In genomic region chr3:17946619-17947018, GRCh38 we compare ENCODE assay signal across 21 cellular contexts.
DNase-seq lines count a peak whose midpoint lies in the region; ATAC-seq, FAIRE-seq and TF ChIP-seq lines count a peak whose summit lies in the region.
"Had no signal": no experiment of that assay in that cellular context is flagged by ENCODE, and none has a peak within 500 bp of the region (broad histone marks: within the 10 kb centered on the region; RNA-seq: fewer than 3 reads in every experiment).

No MANE protein-coding gene starts in this region.

- under 1% methylated on average over 6 of the region's 6 CpGs for WGBS in K562 (ENCODE audit: insufficient coverage, low coverage, missing lambda C conversion rate)

- H3K27ac ChIP-seq in K562 (ENCODE audit: extremely low read depth, low read depth, low read length): no peak overlapping the region

- no peak for TF ChIP-seq POLR2A in K562 (conservative IDR thresholded peaks at IDR 0.05)

- no peak for FAIRE-seq in K562 (lab: Jason Lieb, UNC)
- FAIRE-seq: GM12891, HTR-8/SVneo had no signal

- no peaks in the 10 kb centered on the region for H3K9me1 ChIP-seq in K562 (ENCODE audit: control insufficient read depth, insufficient read depth, low read length)

- DNase-seq in Jurkat, Clone E6-1 (ENCODE audit: low read depth, low spot score): peak; percentile 91
- peak in 2 of 4 experiments; percentile 38 to 72 for DNase-seq in K562 (ENCODE audit: extremely low read depth in 1 of 4, low spot score in 3 of 4)
- DNase-seq in retina: peak; percentile 44
- DNase-seq in KBM-7: no peak
- no peak for DNase-seq in NCI-H146 treated with DMSO at 0.1 percent for 48 hours (lab: John Stamatoyannopoulos, UW; ENCODE audit: unreplicated experiment)
- DNase-seq in central memory CD4-positive, alpha-beta T cell: no peak
- DNase-seq: Caco-2; CD4-positive, CD25-positive, alpha-beta regulatory T cell; DMS 273 treated with DMSO at 0.1 percent for 48 hours; DMS79 treated with DMSO at 0.1 percent for 48 hours; HCEC 1CT; NCI-H1105; NCI-H146; NCI-H2029 treated with DMSO at 0.1 percent for 48 hours; NCI-H446; NCI-H526; SHP77 had no signal

- in situ Hi-C loops in K562 (cut with MboI): no loop called here
- in situ Hi-C loops in KBM-7 (cut with MboI; ENCODE audit: low pct_unique_long_range_greater_than_20kb, low sequenced_read_pairs): no loop called here

- peak; percentile 82 for ATAC-seq in K562

- no peak overlapping the region for H2AFZ ChIP-seq in Loucy (ENCODE audit: low read length)
- no peak overlapping the region for H2AFZ ChIP-seq in K562 (ENCODE audit: low read depth, low read length)
- H2AFZ ChIP-seq: GM23338 had no signal

- H3K36me3 ChIP-seq in Loucy (ENCODE audit: insufficient read depth, low read length) (no peaks in the 10 kb centered on the region), K562 (ENCODE audit: control insufficient read depth, insufficient read depth, low read length) (no peaks in the 10 kb centered on the region)

- no peaks in the 10 kb centered on the region for H3K27me3 ChIP-seq in Loucy (ENCODE audit: insufficient read depth, low read length, poor library complexity, severe bottlenecking)
- no peaks in the 10 kb centered on the region; a peak in 1 of 5 replicates for H3K27me3 ChIP-seq in K562 (ENCODE audit: control insufficient read depth in 2 of 2, insufficient read depth in 2 of 2, low read length in 2 of 2)

- H3K4me1 ChIP-seq in Loucy (ENCODE audit: insufficient read depth, low read length, poor library complexity, severe bottlenecking): peaks cover 59% of the 10 kb centered on the region
- peaks cover 0 to 9% of the 10 kb centered on the region in 2 experiments; a peak in 2 of 5 replicates for H3K4me1 ChIP-seq in K562 (replicated peaks in 1 of 2; ENCODE audit: control insufficient read depth in 2 of 2, insufficient read depth in 2 of 2, low read length in 2 of 2)

- H3K4me2 ChIP-seq in Loucy (ENCODE audit: low read depth, low read length, poor library complexity, severe bottlenecking): peak overlapping the region; percentile 46
- no peak overlapping the region for H3K4me2 ChIP-seq in K562 (ENCODE audit: insufficient read depth, low read length)
- H3K4me2 ChIP-seq: GM23338 had no signal

- no peak for TF ChIP-seq RAD21 in K562 (CRISPR knock-in tag; conservative IDR thresholded peaks at IDR 0.05 in 1 of 2, IDR thresholded peaks at IDR 0.05 in 1 of 2)

- BruUV-seq in K562 (replicated peaks; lab: Mats Ljungman, UMichigan): no TSS peak

- CTCF ChIA-PET in K562 (lab: Yijun Ruan, JAX; ENCODE audit: low intra/inter-chr PET ratio): no interaction called here

- H3K9me2 ChIP-seq in Loucy (replicated peaks; ENCODE audit: low read depth, low read length): no peaks in the 10 kb centered on the region

- POLR2A ChIA-PET in K562 (lab: Yijun Ruan, JAX): interaction anchor here (0.6 to 1.4 kb wide), 2 partner anchors 20 to 428 kb away, joined by 3 read pairs; no protein-coding TSS in a partner anchor

- intact Hi-C loops in K562 (cut with micrococcal nuclease): no loop called here

- H3K4me3 ChIP-seq in Jurkat, Clone E6-1 (ENCODE audit: low read length): peak overlapping the region; percentile 24
- H3K4me3 ChIP-seq in Loucy (ENCODE audit: low read length, poor library complexity, severe bottlenecking): no peak overlapping the region
- H3K4me3 ChIP-seq in K562: no peak overlapping the region
- H3K4me3 ChIP-seq: GM23338 had no signal

- H3K9ac ChIP-seq in Loucy (ENCODE audit: low read depth, low read length, poor library complexity, severe bottlenecking) (peak overlapping the region; percentile 48), K562 (ENCODE audit: insufficient read depth in 1 of 2, low read depth in 2 of 2, low read length in 2 of 2) (no peak overlapping the region)

- peak; percentile 43; the same call in 1 of the 2 replicates for TF ChIP-seq EP300 in K562 (IDR thresholded peaks at IDR 0.05; ENCODE audit: low read length)

- H3K79me2 ChIP-seq in Loucy (ENCODE audit: insufficient read depth, low read length): no peaks in the 10 kb centered on the region
- H3K79me2 ChIP-seq in K562 (ENCODE audit: control insufficient read depth, insufficient read depth, low read length): no peaks in the 10 kb centered on the region

- TF ChIP-seq CTCF in Loucy (conservative IDR thresholded peaks at IDR 0.05; ENCODE audit: low read length) (no peak), K562 (IDR thresholded peaks at IDR 0.05 in 2 of 3, conservative IDR thresholded peaks at IDR 0.05 in 1 of 3; ENCODE audit: insufficient read depth in 2 of 3, low read depth in 1 of 3, low read length in 3 of 3) (no peak)

- H3K9me3 ChIP-seq in Loucy (ENCODE audit: insufficient read depth, low read depth, low read length) (peaks cover 5% of the 10 kb centered on the region; the same call in 1 of the 2 replicates), K562 (replicated peaks; ENCODE audit: control insufficient read depth, insufficient read depth, low read depth, low read length) (no peaks in the 10 kb centered on the region)
- H3K9me3 ChIP-seq: Caco-2 had no signal

- H3F3A ChIP-seq in Loucy (ENCODE audit: low read depth): peaks cover 9% of the 10 kb centered on the region; the same call in 1 of the 2 replicates

- H4K20me1 ChIP-seq in Loucy (ENCODE audit: insufficient read depth, low read length, poor library complexity, severe bottlenecking): no peaks in the 10 kb centered on the region
- no peaks in the 10 kb centered on the region for H4K20me1 ChIP-seq in K562 (replicated peaks; ENCODE audit: control insufficient read depth, insufficient read depth, low read length)

TF ChIP-seq in K562, 482 proteins besides CTCF, POLR2A, EP300 and RAD21 (continues in another document):
- TF ChIP-seq ZNF354B (CRISPR knock-in tag; IDR thresholded peaks at IDR 0.05) (no peak), HDAC6 (IDR thresholded peaks at IDR 0.05; ENCODE audit: low read depth, low read length) (no peak), ZKSCAN8 (CRISPR knock-in tag; IDR thresholded peaks at IDR 0.05) (peak; percentile 77), CCNT2 (IDR thresholded peaks at IDR 0.05; ENCODE audit: borderline replicate concordance, extremely low read depth, insufficient read length, low read depth, low read length) (peak; percentile 19), PTTG1 (tag; IDR thresholded peaks at IDR 0.05; ENCODE audit: low read depth) (no peak), FOXM1 (IDR thresholded peaks at IDR 0.05; ENCODE audit: low read depth) (peak; percentile 86), FOXM1 (CRISPR knock-in tag; IDR thresholded peaks at IDR 0.05; ENCODE audit: low read depth) (no peak), ZNF445 (CRISPR knock-in tag; IDR thresholded peaks at IDR 0.05; ENCODE audit: low read depth) (no peak), ATF1 (CRISPR knock-in tag; IDR thresholded peaks at IDR 0.05) (no peak), ATF1 (tag; IDR thresholded peaks at IDR 0.05) (peak; percentile 52), TEAD4 (IDR thresholded peaks at IDR 0.05; ENCODE audit: low read length) (peak; percentile 90), TEAD4 (CRISPR knock-in tag; IDR thresholded peaks at IDR 0.05; ENCODE audit: borderline replicate concordance) (no peak), ZNF77 (CRISPR knock-in tag; IDR thresholded peaks at IDR 0.05) (no peak), TARDBP (IDR thresholded peaks at IDR 0.05) (peak; percentile 38; the same call in 1 of the 2 replicates), U2AF2 (optimal IDR thresholded peaks at IDR 0.05; ENCODE audit: low read depth, low read length) (no peak), ZNF696 (CRISPR knock-in tag; conservative IDR thresholded peaks at IDR 0.05) (no peak), XRCC3 (IDR thresholded peaks at IDR 0.05) (no peak), KLF10 (CRISPR knock-in tag; IDR thresholded peaks at IDR 0.05) (no peak), HES1 (IDR thresholded peaks at IDR 0.05; ENCODE audit: low read depth) (peak; percentile 64; the same call in 1 of the 2 replicates), ARID3A (IDR thresholded peaks at IDR 0.05; ENCODE audit: borderline replicate concordance, low read depth, low read length) (no peak), HDAC2 (IDR thresholded peaks at IDR 0.05) (peak; percentile 58; the same call in 1 of the 2 replicates), MLLT1 (IDR thresholded peaks at IDR 0.05) (peak in 1 of 2 experiments; percentile 60; a peak in 1 of 4 replicates), MEIS2 (IDR thresholded peaks at IDR 0.05; ENCODE audit: partially characterized antibody) (peak; percentile 52), CHD2 (IDR thresholded peaks at IDR 0.05; ENCODE audit: low read depth, low read length) (no peak)

Comparison
In these comparisons a context has a peak if more than half of its experiments do, and no peak if none do; other contexts are left out.
1. DNase-seq: peak in Jurkat, Clone E6-1 (single experiment) and retina (single experiment); none in KBM-7 (single experiment), NCI-H146 treated with DMSO at 0.1 percent for 48 hours (single experiment) and central memory CD4-positive, alpha-beta T cell (single experiment).